In the genomic region with DNA sequence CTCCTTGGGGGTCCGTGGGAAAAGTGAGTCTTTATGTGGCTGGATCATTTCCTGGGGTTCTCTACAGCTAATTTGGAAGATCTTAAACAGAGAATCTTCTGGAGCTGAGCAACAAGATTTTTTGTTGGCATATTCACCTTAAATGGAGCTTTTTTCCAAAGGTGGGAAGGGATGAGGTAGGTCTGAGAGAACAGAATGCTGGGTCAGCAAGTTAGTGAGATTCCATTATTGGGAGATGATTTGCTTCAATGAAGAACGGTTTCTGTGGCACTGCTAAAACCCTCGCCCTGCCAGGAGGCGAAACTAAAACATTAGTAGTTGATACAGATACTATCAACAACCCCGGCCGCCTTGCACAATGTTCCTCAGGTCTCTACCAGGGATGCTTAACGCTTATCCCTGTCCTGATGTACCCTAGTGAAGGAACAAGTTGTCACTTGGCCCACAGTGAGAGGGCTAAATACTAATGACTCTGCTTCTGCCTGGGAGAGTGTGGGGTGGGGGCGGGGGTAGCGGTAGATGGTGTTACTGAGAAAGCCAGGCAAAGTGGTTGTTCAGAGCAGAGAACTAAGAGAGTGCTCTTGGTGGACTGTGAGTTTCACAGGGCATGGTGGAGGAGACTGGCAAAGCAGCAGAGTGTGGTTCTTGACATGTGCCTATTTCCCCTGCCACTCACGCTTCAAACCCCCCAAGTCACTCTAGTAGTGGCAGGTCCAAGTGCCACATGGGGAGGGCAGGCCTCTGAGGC, we compare ENCODE assay signal across 29 cellular contexts.
DNase-seq lines count a peak whose midpoint lies in the region; ATAC-seq, FAIRE-seq and TF ChIP-seq lines count a peak whose summit lies in the region.
"Had no signal": no experiment of that assay in that cellular context is flagged by ENCODE, and none has a peak within 500 bp of the region (broad histone marks: within the 10 kb centered on the region; RNA-seq: fewer than 3 reads in every experiment).

No MANE protein-coding gene starts in this region.

- BruUV-seq in Calu3 (replicated peaks; lab: Mats Ljungman, UMichigan) (no TSS peak), K562 (replicated peaks; lab: Mats Ljungman, UMichigan) (no TSS peak)

- H3K4me2 ChIP-seq in K562 (ENCODE audit: insufficient read depth, low read length), result no peak overlapping the region
- H3K4me2 ChIP-seq: hepatocyte had no signal

- no peaks in the 10 kb centered on the region for H3K9me1 ChIP-seq in K562 (ENCODE audit: control insufficient read depth, insufficient read depth, low read length)

- peak overlapping the region; percentile 26 for H3K27ac Mint-ChIP-seq in activated CD8-positive, alpha-beta memory T cell treated with anti-CD3 and anti-CD28 coated beads, Interleukin-2, amount 10 ng/mL, durations not matched to agents 7 days and 5 days
- peak overlapping the region; percentile 4 for H3K27ac Mint-ChIP-seq in Calu3 (ENCODE audit: unreplicated experiment)
- peak overlapping the region; percentile 36 to 76 for H3K27ac Mint-ChIP-seq in natural killer cell
- H3K27ac Mint-ChIP-seq: B cell had no signal

- peaks cover 77% of the 10 kb centered on the region for H3K79me2 ChIP-seq in K562 (ENCODE audit: control insufficient read depth, insufficient read depth, low read length)

- in situ Hi-C loops in K562 (cut with MboI), result no loop called here

- no peak overlapping the region for H3K27ac ChIP-seq in K562 (ENCODE audit: extremely low read depth, low read depth, low read length)
- H3K27ac ChIP-seq: body of pancreas, esophagus muscularis mucosa, gastrocnemius medialis, hepatocyte, Peyer's patch, prostate gland had no signal

- 75% methylated on average over 10 of the region's 10 CpGs for WGBS in K562 (ENCODE audit: insufficient coverage, low coverage, missing lambda C conversion rate)

- peaks cover 5% of the 10 kb centered on the region for H3K36me3 Mint-ChIP-seq in activated CD8-positive, alpha-beta memory T cell treated with anti-CD3 and anti-CD28 coated beads, Interleukin-2, amount 10 ng/mL, durations not matched to agents 7 days and 5 days
- H3K36me3 Mint-ChIP-seq in Calu3 (ENCODE audit: insufficient read depth, unreplicated experiment) (peaks cover 8% of the 10 kb centered on the region), natural killer cell (no peaks in the 10 kb centered on the region)

- FAIRE-seq in K562 (lab: Jason Lieb, UNC), result no peak
- FAIRE-seq: A204.1, HTR-8/SVneo had no signal

- POLR2A ChIA-PET in K562 (lab: Yijun Ruan, JAX), result no interaction called here

- intact Hi-C loops in Calu3 (cut with micrococcal nuclease; ENCODE audit: unreplicated experiment), result no loop called here
- intact Hi-C loops in K562 (cut with micrococcal nuclease), result no loop called here
- intact Hi-C loops in natural killer cell (cut with micrococcal nuclease), result no loop called here

- no peak overlapping the region for H3K4me3 Mint-ChIP-seq in activated CD8-positive, alpha-beta memory T cell treated with anti-CD3 and anti-CD28 coated beads, Interleukin-2, amount 10 ng/mL, durations not matched to agents 7 days and 5 days
- H3K4me3 Mint-ChIP-seq in Calu3 (ENCODE audit: low read depth, unreplicated experiment), result no peak overlapping the region
- H3K4me3 Mint-ChIP-seq in natural killer cell, result no peak overlapping the region
- H3K4me3 Mint-ChIP-seq: B cell, neural crest cell had no signal

- TF ChIP-seq CTCF in Calu3 (IDR thresholded peaks at IDR 0.05; ENCODE audit: unreplicated experiment) (no peak), K562 (IDR thresholded peaks at IDR 0.05 in 2 of 3, conservative IDR thresholded peaks at IDR 0.05 in 1 of 3; ENCODE audit: insufficient read depth in 2 of 3, low read depth in 1 of 3, low read length in 3 of 3) (no peak), natural killer cell (IDR thresholded peaks at IDR 0.05) (no peak)

- no peak for DNase-seq in activated CD8-positive, alpha-beta memory T cell treated with anti-CD3 and anti-CD28 coated beads, Interleukin-2, amount 10 ng/mL, durations not matched to agents 7 days and 5 days
- no peak for DNase-seq in activated CD8-positive, alpha-beta memory T cell treated with anti-CD3 and anti-CD28 coated beads, Interleukin-2, amount 50 U/mL, for 48 hours
- DNase-seq in Calu3, result no peak
- DNase-seq in K562 (ENCODE audit: extremely low read depth in 1 of 4, low spot score in 3 of 4), result no peak
- no peak for DNase-seq in natural killer cell
- no peak for DNase-seq in SKM-1 (lab: John Stamatoyannopoulos, UW; ENCODE audit: unreplicated experiment)
- DNase-seq in mesenteric fat pad (ENCODE audit: low spot score), result no peak
- DNase-seq: activated CD4-positive, alpha-beta T cell treated with anti-CD3 and anti-CD28 coated beads for 1 hour; activated effector memory CD4-positive, alpha-beta T cell treated with Interleukin-2 at 50 U/mL for 16 hours; body of pancreas; COR-L47; DMS79 treated with DMSO at 0.1 percent for 48 hours; effector CD4-positive, alpha-beta T cell; gastrocnemius medialis; NCI-H1436 treated with DMSO at 0.1 percent for 48 hours; NCI-H524; NK-92 treated with Interleukin-12 subunit alpha and Interleukin-12 subunit beta, amount 100 ng/mL, for 24 hours; Peyer's patch; SIG-M5; stimulated activated CD8-positive, alpha-beta memory T cell treated with anti-CD3 and anti-CD28 coated beads, Interleukin-4, amount 100 ng/mL, for 48 hours had no signal

- H2AFZ ChIP-seq in K562 (ENCODE audit: low read depth, low read length), result no peak overlapping the region
- H2AFZ ChIP-seq: hepatocyte had no signal

- no peak overlapping the region for H3K4me3 ChIP-seq in K562
- H3K4me3 ChIP-seq: body of pancreas, esophagus muscularis mucosa, gastrocnemius medialis, hepatocyte, Peyer's patch, prostate gland had no signal

- no peak for ATAC-seq in activated CD8-positive, alpha-beta memory T cell treated with anti-CD3 and anti-CD28 coated beads, Interleukin-2, amount 10 ng/mL, durations not matched to agents 7 days and 5 days
- ATAC-seq in K562 (no peak), natural killer cell (peak in 2 of 3 donors; percentile 44 to 53), HG03571 (IDR thresholded peaks at IDR 0.05; ENCODE audit: unreplicated experiment) (no peak)
- ATAC-seq: body of pancreas, left lobe of liver had no signal

- H3K36me3 ChIP-seq in K562 (ENCODE audit: control insufficient read depth, insufficient read depth, low read length), result 0 out of 3 replicates have a peak, but pooled peaks cover 2% of the 10 kb centered on the region
- H3K36me3 ChIP-seq: esophagus muscularis mucosa, gastrocnemius medialis, Peyer's patch, prostate gland had no signal

- H3K4me1 Mint-ChIP-seq in activated CD8-positive, alpha-beta memory T cell treated with anti-CD3 and anti-CD28 coated beads, Interleukin-2, amount 10 ng/mL, durations not matched to agents 7 days and 5 days, result peaks cover 33% of the 10 kb centered on the region
- peaks cover 54% of the 10 kb centered on the region for H3K4me1 Mint-ChIP-seq in Calu3 (ENCODE audit: low read depth, unreplicated experiment)
- peaks cover 48 to 70% of the 10 kb centered on the region in 2 donors for H3K4me1 Mint-ChIP-seq in natural killer cell

- H3K9me3 ChIP-seq in K562 (replicated peaks; ENCODE audit: control insufficient read depth, insufficient read depth, low read depth, low read length), result no peaks in the 10 kb centered on the region
- H3K9me3 ChIP-seq: body of pancreas, esophagus muscularis mucosa, gastrocnemius medialis, Peyer's patch, prostate gland had no signal

- CTCF ChIA-PET in activated CD8-positive, alpha-beta memory T cell treated with anti-CD3 and anti-CD28 coated beads, Interleukin-2, amount 10 ng/mL, durations not matched to agents 7 days and 5 days (lab: Charles Lee), result interaction anchor here (0.7 kb wide), 1 partner anchor 8 kb away, joined by 5 read pairs; no protein-coding TSS in a partner anchor
- CTCF ChIA-PET in Calu3 (lab: Charles Lee), result interaction anchor here (1.1 kb wide), 1 partner anchor 271 kb away, joined by 4 read pairs; no protein-coding TSS in a partner anchor
- CTCF ChIA-PET in K562 (lab: Yijun Ruan, JAX; ENCODE audit: low intra/inter-chr PET ratio), result no interaction called here

- no peak for TF ChIP-seq EP300 in K562 (IDR thresholded peaks at IDR 0.05; ENCODE audit: low read length)

- no peaks in the 10 kb centered on the region for H3K9me3 Mint-ChIP-seq in activated CD8-positive, alpha-beta memory T cell treated with anti-CD3 and anti-CD28 coated beads, Interleukin-2, amount 10 ng/mL, durations not matched to agents 7 days and 5 days (ENCODE audit: low read depth)
- peaks cover 2% of the 10 kb centered on the region for H3K9me3 Mint-ChIP-seq in Calu3 (ENCODE audit: low read depth, unreplicated experiment)
- no peaks in the 10 kb centered on the region for H3K9me3 Mint-ChIP-seq in natural killer cell
- H3K9me3 Mint-ChIP-seq: neural crest cell had no signal

- H3K27me3 Mint-ChIP-seq in activated CD8-positive, alpha-beta memory T cell treated with anti-CD3 and anti-CD28 coated beads, Interleukin-2, amount 10 ng/mL, durations not matched to agents 7 days and 5 days, result no peaks in the 10 kb centered on the region
- H3K27me3 Mint-ChIP-seq in Calu3 (ENCODE audit: unreplicated experiment) (no peaks in the 10 kb centered on the region), natural killer cell (ENCODE audit: low read depth in 2 of 2) (no peaks in the 10 kb centered on the region)
- H3K27me3 Mint-ChIP-seq: B cell had no signal

- peaks cover 19% of the 10 kb centered on the region for H4K20me1 ChIP-seq in K562 (replicated peaks; ENCODE audit: control insufficient read depth, insufficient read depth, low read length)

- no peaks in the 10 kb centered on the region for H3K27me3 ChIP-seq in K562 (ENCODE audit: control insufficient read depth in 2 of 2, insufficient read depth in 2 of 2, low read length in 2 of 2)
- H3K27me3 ChIP-seq: body of pancreas, esophagus muscularis mucosa, gastrocnemius medialis, hepatocyte, Peyer's patch had no signal

- TF ChIP-seq RAD21 in K562 (CRISPR knock-in tag; conservative IDR thresholded peaks at IDR 0.05 in 1 of 2, IDR thresholded peaks at IDR 0.05 in 1 of 2), result no peak

- H3K9ac ChIP-seq in K562 (ENCODE audit: insufficient read depth in 1 of 2, low read depth in 2 of 2, low read length in 2 of 2), result no peak overlapping the region; a peak in 1 of 4 replicates

- peaks cover 0 to 3% of the 10 kb centered on the region in 2 experiments; a peak in 3 of 5 replicates for H3K4me1 ChIP-seq in K562 (replicated peaks in 1 of 2; ENCODE audit: control insufficient read depth in 2 of 2, insufficient read depth in 2 of 2, low read length in 2 of 2)
- H3K4me1 ChIP-seq: body of pancreas, prostate gland had no signal

- no peak for TF ChIP-seq POLR2A in K562 (conservative IDR thresholded peaks at IDR 0.05)

Comparison
In these comparisons a context has a peak if more than half of its experiments do, and no peak if none do; other contexts are left out.
1. ATAC-seq: peak in natural killer cell (2 of 3); none in activated CD8-positive, alpha-beta memory T cell treated with anti-CD3 and anti-CD28 coated beads, Interleukin-2, amount 10 ng/mL, durations not matched to agents 7 days and 5 days (single experiment), K562 (single experiment) and HG03571 (single experiment).
2. H3K27ac Mint-ChIP-seq: peak in every context shown above with its lines; median percentile 56 in natural killer cell; 26 in activated CD8-positive, alpha-beta memory T cell treated with anti-CD3 and anti-CD28 coated beads, Interleukin-2, amount 10 ng/mL, durations not matched to agents 7 days and 5 days; 4 in Calu3.